Comparison of ENCODE assay signal across 8 cellular contexts in genomic region chr14:39266589-39266870, GRCh38. TPM values are rescaled to one million over a fixed set of nuclear protein-coding genes. Genes with fewer than 3 reads are reported as not detected.
DNase-seq lines count a peak whose midpoint lies in the region; ATAC-seq, FAIRE-seq and TF ChIP-seq lines count a peak whose summit lies in the region.

No MANE protein-coding gene starts in this region.

- H3K4me3 ChIP-seq in BE2C (ENCODE audit: low read depth, low read length) = peak overlapping the region; percentile 95
- H3K4me3 ChIP-seq in WERI-Rb-1 (ENCODE audit: low read depth, low read length) = peak overlapping the region; percentile 76
- H3K4me3 ChIP-seq in fibroblast of the aortic adventitia (ENCODE audit: low read depth, low read length) = peak overlapping the region; percentile 96

- H3K4me1 ChIP-seq in BE2C = no peaks in the 10 kb centered on the region

- TF ChIP-seq CTCF in BE2C (IDR thresholded peaks at IDR 0.05; ENCODE audit: low read depth, low read length) (no peak), WERI-Rb-1 (IDR thresholded peaks at IDR 0.05; ENCODE audit: low read depth, low read length) (no peak), fibroblast of the aortic adventitia (IDR thresholded peaks at IDR 0.05; ENCODE audit: insufficient read depth, low read length) (no peak), omental fat pad (IDR thresholded peaks at IDR 0.05) (no peak)

- H3K9me3 ChIP-seq in BE2C (no peaks in the 10 kb centered on the region), WERI-Rb-1 (ENCODE audit: severe bottlenecking) (peaks cover 10% of the 10 kb centered on the region)

- ATAC-seq in GM19043 (IDR thresholded peaks at IDR 0.05; ENCODE audit: low read depth, unreplicated experiment) (peak; percentile 22), HG03280 (IDR thresholded peaks at IDR 0.05; ENCODE audit: unreplicated experiment) (peak; percentile 34), omental fat pad (ENCODE audit: low FRiP score) (peak; percentile 37)

- no peaks in the 10 kb centered on the region for H3K36me3 ChIP-seq in BE2C
- peaks cover 3% of the 10 kb centered on the region; the same call in 1 of the 2 replicates for H3K36me3 ChIP-seq in WERI-Rb-1

- DNase-seq in BE2C = no peak
- no peak for DNase-seq in WERI-Rb-1
- peak; percentile 48 for DNase-seq in fibroblast of the aortic adventitia (ENCODE audit: low read depth)
- no peak for DNase-seq in omental fat pad (ENCODE audit: low spot score)
- DNase-seq in HTR-8/SVneo (ENCODE audit: insufficient read length, low spot score) = no peak
- no peak for DNase-seq in NCI-H1436 (lab: John Stamatoyannopoulos, UW)

- FAIRE-seq in HTR-8/SVneo (lab: Jason Lieb, UNC) = no peak

- peak overlapping the region; percentile 95 for H3K27ac ChIP-seq in WERI-Rb-1

- H3K27me3 ChIP-seq in BE2C (no peaks in the 10 kb centered on the region), WERI-Rb-1 (ENCODE audit: insufficient read depth, low read depth, severe bottlenecking) (no peaks in the 10 kb centered on the region)

RNA-seq across cellular contexts. Expression of gene MIA2, which starts 32.8 kb away (rescaled TPM):
- polyA plus RNA-seq in BE2C (2012; ENCODE audit: insufficient read depth, insufficient read length, low read depth) = 15.7 TPM
- total RNA-seq in fibroblast of the aortic adventitia (ENCODE audit: low replicate concordance) (20.4 and 121 TPM in 2 replicates), omental fat pad (10 to 100 TPM; 13.8 to 19.4 (median 16.7) TPM)
